ENCODE assay signal across 29 cellular contexts in genomic region chr19:15911599-15912237, GRCh38. TPM values are rescaled to one million over a fixed set of nuclear protein-coding genes. Genes with fewer than 3 reads are reported as not detected.
DNase-seq lines count a peak whose midpoint lies in the region; ATAC-seq, FAIRE-seq and TF ChIP-seq lines count a peak whose summit lies in the region.
"Had no signal": no experiment of that assay in that cellular context is flagged by ENCODE, and none has a peak within 500 bp of the region (broad histone marks: within the 10 kb centered on the region; RNA-seq: fewer than 3 reads in every experiment).

No MANE protein-coding gene starts in this region.

- H3K9me3 ChIP-seq in right lobe of liver, result no peaks in the 10 kb centered on the region
- H3K9me3 ChIP-seq in HepG2 (ENCODE audit: low read length), result peaks cover 14% of the 10 kb centered on the region; the same call in 1 of the 2 replicates

- no peak for DNase-seq in right lobe of liver
- no peak for DNase-seq in HepG2 (ENCODE audit: low spot score)
- DNase-seq in bronchial epithelial cell (ENCODE audit: low read depth), result no peak
- DNase-seq in left lobe of liver (ENCODE audit: low spot score), result no peak
- no peak for DNase-seq in cerebellar nuclear complex (lab: John Stamatoyannopoulos, UW)
- DNase-seq in amniotic stem cell (lab: John Stamatoyannopoulos, UW), result no peak
- DNase-seq: activated CD4-positive, alpha-beta T cell treated with anti-CD3 and anti-CD28 coated beads for 48 hours; activated CD8-positive, alpha-beta memory T cell treated with anti-CD3 and anti-CD28 coated beads, Interleukin-2, amount 50 U/mL, for 48 hours; activated naive CD4-positive, alpha-beta T cell; CD4-positive, alpha-beta T cell; central memory CD4-positive, alpha-beta T cell; DMS 273 treated with DMSO at 0.1 percent for 48 hours; foreskin fibroblast; IMR-90; midbrain; NCI-H1105; NCI-H2029 treated with DMSO at 0.1 percent for 48 hours; NCI-H446; NK-92 treated with Interleukin-12 subunit alpha and Interleukin-12 subunit beta, amount 100 ng/mL, for 24 hours; posterior cingulate gyrus; T-cell had no signal

- H3K27me3 ChIP-seq in right lobe of liver, result no peaks in the 10 kb centered on the region
- no peaks in the 10 kb centered on the region for H3K27me3 ChIP-seq in HepG2 (ENCODE audit: control insufficient read depth in 1 of 2, insufficient read depth in 2 of 2, low read length in 2 of 2)
- H3K27me3 ChIP-seq in bronchial epithelial cell (ENCODE audit: control insufficient read depth, insufficient read depth, low read length), result no peaks in the 10 kb centered on the region

- H3K4me3 ChIP-seq in right lobe of liver, result no peak overlapping the region
- H3K4me3 ChIP-seq in HepG2 (replicated peaks in 1 of 3; ENCODE audit: insufficient read depth in 1 of 3, low read depth in 2 of 3, low read length in 3 of 3), result no peak overlapping the region
- peak overlapping the region; percentile 4 for H3K4me3 ChIP-seq in bronchial epithelial cell (ENCODE audit: low read depth, low read length)
- H3K4me3 ChIP-seq: suprapubic skin had no signal

- H3K4me1 ChIP-seq in right lobe of liver (no peaks in the 10 kb centered on the region), HepG2 (ENCODE audit: insufficient read depth, low read length) (no peaks in the 10 kb centered on the region)

- H3K79me2 ChIP-seq in HepG2 (ENCODE audit: insufficient read depth, low read length), result no peaks in the 10 kb centered on the region

- H3K4me2 ChIP-seq in HepG2 (ENCODE audit: low read depth, low read length), result no peak overlapping the region

- no peaks in the 10 kb centered on the region for H4K20me1 ChIP-seq in HepG2 (ENCODE audit: insufficient read depth, low read length)

- intact Hi-C loops in right lobe of liver (cut with DNase I), result no loop called here
- intact Hi-C loops in HepG2 (cut with micrococcal nuclease; ENCODE audit: unreplicated experiment), result no loop called here

- TF ChIP-seq EP300 in HepG2 (IDR thresholded peaks at IDR 0.05; ENCODE audit: low read depth in 2 of 2, low read length in 2 of 2), result no peak
- no peak for TF ChIP-seq EP300 in HepG2 (CRISPR knock-in tag; IDR thresholded peaks at IDR 0.05; ENCODE audit: borderline replicate concordance)

- no peak for FAIRE-seq in HepG2 (lab: Jason Lieb, UNC)
- FAIRE-seq in bronchial epithelial cell (lab: Jason Lieb, UNC), result no peak

- no peak overlapping the region for H3K9ac ChIP-seq in HepG2 (ENCODE audit: insufficient read depth, low read depth, low read length)

- 33% methylated on average over 8 of the region's 44 CpGs for WGBS in right lobe of liver (ENCODE audit: insufficient coverage, low coverage, low lambda C conversion rate, missing lambda C conversion rate)
- WGBS in HepG2 (ENCODE audit: low lambda C conversion rate), result 95% methylated on average over 31 of the region's 44 CpGs

- no peak overlapping the region for H2AFZ ChIP-seq in HepG2 (ENCODE audit: low read length)

- in situ Hi-C loops in HepG2 (cut with HindIII; ENCODE audit: extremely low pct_ligation_motif_present, low pct_unique_long_range_greater_than_20kb), result no loop called here

- ATAC-seq in right lobe of liver, result peak in 3 of 4 donors; percentile 21 to 49 (median 33)
- ATAC-seq in HepG2, result no peak
- peak; percentile 38 for ATAC-seq in left lobe of liver
- ATAC-seq in HG03175 (IDR thresholded peaks at IDR 0.05; ENCODE audit: unreplicated experiment), result no peak
- ATAC-seq: natural killer cell treated with Interleukin-12 subunit alpha and Interleukin-12 subunit beta and Interleukin-15 and Interleukin-18, amount 100 ng/mL, for 72 hours; Panc1 had no signal

- H3K36me3 ChIP-seq in right lobe of liver (peaks cover 0 to 21% (median 9%) of the 10 kb centered on the region in 4 donors), HepG2 (replicated peaks in 1 of 2; ENCODE audit: control insufficient read depth in 1 of 2, insufficient read depth in 2 of 2, low read length in 2 of 2) (peaks cover 3 to 17% of the 10 kb centered on the region in 2 experiments; a peak in 3 of 5 replicates), bronchial epithelial cell (ENCODE audit: control insufficient read depth, insufficient read depth, low read length) (no peaks in the 10 kb centered on the region)
- H3K36me3 ChIP-seq: suprapubic skin had no signal

- TF ChIP-seq CTCF in right lobe of liver (IDR thresholded peaks at IDR 0.05), result no peak
- TF ChIP-seq CTCF in HepG2 (CRISPR knock-in tag; IDR thresholded peaks at IDR 0.05), result no peak
- TF ChIP-seq CTCF in bronchial epithelial cell (IDR thresholded peaks at IDR 0.05; ENCODE audit: insufficient read depth, low read length, severe bottlenecking), result peak; percentile 21

- no peak overlapping the region for H3K27ac ChIP-seq in right lobe of liver
- no peak overlapping the region for H3K27ac ChIP-seq in HepG2 (ENCODE audit: extremely low read length, insufficient read depth, low read length)
- H3K27ac ChIP-seq: HL-60, suprapubic skin had no signal

- CTCF ChIA-PET in HepG2 (lab: Yijun Ruan, JAX; ENCODE audit: low intra/inter-chr PET ratio, low total read pairs), result no interaction called here

- BruUV-seq in HepG2 (replicated peaks; lab: Mats Ljungman, UMichigan), result no TSS peak

- POLR2A ChIA-PET in HepG2 (lab: Yijun Ruan, JAX), result no interaction called here

- no peak for TF ChIP-seq RAD21 in HepG2 (CRISPR knock-in tag; IDR thresholded peaks at IDR 0.05)

- no peak for TF ChIP-seq POLR2A in right lobe of liver (IDR thresholded peaks at IDR 0.05)
- TF ChIP-seq POLR2A in HepG2 (IDR thresholded peaks at IDR 0.05; ENCODE audit: insufficient read depth in 1 of 2, low read depth in 2 of 2, low read length in 2 of 2), result no peak

RNA-seq across cellular contexts. Expression of gene CYP4F2, which starts 13.8 kb away (rescaled TPM):
- 100 to 1,000 TPM; 151 to 228 (median 173) TPM for total RNA-seq in right lobe of liver
- total RNA-seq in HepG2 (2016; rRNA removed; fragmentation: Illumina TruSeq; extraction: Trizol), result 0.42 and 3.7 TPM in 2 replicates
- 0.51 and 0.71 TPM in 2 replicates for total RNA-seq in HepG2 (2016; cell fraction: cytosol; rRNA removed; fragmentation: Illumina TruSeq; extraction: Trizol; ENCODE audit: low read depth)
- total RNA-seq in HepG2 (2016; cell fraction: insoluble cytoplasmic fraction; rRNA removed; fragmentation: Illumina TruSeq; extraction: Trizol), result 0.73 and 3.5 TPM in 2 replicates
- 1.1 and 1.2 TPM in 2 replicates for total RNA-seq in HepG2 (2016; cell fraction: membrane; rRNA removed; fragmentation: Illumina TruSeq; extraction: Trizol)
- 3.8 and 5.4 TPM in 2 replicates for total RNA-seq in HepG2 (2016; cell fraction: nucleus; rRNA removed; fragmentation: Illumina TruSeq; extraction: Trizol)
- polyA plus RNA-seq in HepG2 (2011; rRNA removed), result 3.9 and 9.7 TPM in 2 replicates
- 2.4 and 4.6 TPM in 2 replicates for polyA plus RNA-seq in HepG2 (2011; cell fraction: cytosol; rRNA removed)
- polyA plus RNA-seq in HepG2 (2011; cell fraction: nucleus; rRNA removed), result 36.0 and 60.0 TPM in 2 replicates
- 7.6 and 9.3 TPM in 2 replicates for polyA plus RNA-seq in HepG2 (2012)
- 0.22 and 0.41 TPM in 2 replicates for polyA plus RNA-seq in HepG2 (2016; cell fraction: cytosol; fragmentation: Illumina TruSeq; extraction: Trizol; ENCODE audit: low read depth)
- 1.0 and 1.4 TPM in 2 replicates for polyA plus RNA-seq in HepG2 (2016; cell fraction: insoluble cytoplasmic fraction; fragmentation: Illumina TruSeq; extraction: Trizol; ENCODE audit: low read depth)
- 0.42 and 0.50 TPM in 2 replicates for polyA plus RNA-seq in HepG2 (2016; cell fraction: membrane; fragmentation: Illumina TruSeq; extraction: Trizol; ENCODE audit: low read depth)
- polyA plus RNA-seq in HepG2 (2016; cell fraction: nucleus; fragmentation: Illumina TruSeq; extraction: Trizol; ENCODE audit: insufficient read depth, low read depth), result 15.4 and 16.1 TPM in 2 replicates
- polyA minus RNA-seq in HepG2 (2011; rRNA and poly(A)+ RNA removed; ENCODE audit: low replicate concordance), result 0.23 and 11.4 TPM in 2 replicates
- polyA minus RNA-seq in HepG2 (2011; cell fraction: cytosol; rRNA and poly(A)+ RNA removed), result 2.1 and 4.8 TPM in 2 replicates
- polyA minus RNA-seq in HepG2 (2011; cell fraction: nucleus; rRNA and poly(A)+ RNA removed), result 9.1 and 18.6 TPM in 2 replicates
- total RNA-seq in bronchial epithelial cell, result under 0.01 TPM in 1 of 2 replicates, not detected in the other
- total RNA-seq in left lobe of liver, result 228 TPM
- total RNA-seq: CD4-positive, alpha-beta T cell; epithelial cell of proximal tubule; IMR-90; natural killer cell treated with Interleukin-12 subunit alpha and Interleukin-12 subunit beta and Interleukin-15 and Interleukin-18, amount 100 ng/mL, for 72 hours had no signal
- polyA plus RNA-seq: IMR-90 had no signal

RNA-seq across cellular contexts. Expression of gene CYP4F11, which starts 22.6 kb away (rescaled TPM):
- 10 to 100 TPM; 55.3 to 95.8 (median 84.5) TPM for total RNA-seq in right lobe of liver
- 4.7 and 8.4 TPM in 2 replicates for total RNA-seq in HepG2 (2016; rRNA removed; fragmentation: Illumina TruSeq; extraction: Trizol)
- total RNA-seq in HepG2 (2016; cell fraction: cytosol; rRNA removed; fragmentation: Illumina TruSeq; extraction: Trizol; ENCODE audit: low read depth), result 1.6 and 2.0 TPM in 2 replicates
- 3.8 and 9.8 TPM in 2 replicates for total RNA-seq in HepG2 (2016; cell fraction: insoluble cytoplasmic fraction; rRNA removed; fragmentation: Illumina TruSeq; extraction: Trizol)
- total RNA-seq in HepG2 (2016; cell fraction: membrane; rRNA removed; fragmentation: Illumina TruSeq; extraction: Trizol), result 3.7 and 4.7 TPM in 2 replicates
- 12.7 and 16.1 TPM in 2 replicates for total RNA-seq in HepG2 (2016; cell fraction: nucleus; rRNA removed; fragmentation: Illumina TruSeq; extraction: Trizol)
- polyA plus RNA-seq in HepG2 (2011; rRNA removed), result 7.8 and 8.2 TPM in 2 replicates
- 4.9 and 5.1 TPM in 2 replicates for polyA plus RNA-seq in HepG2 (2011; cell fraction: cytosol; rRNA removed)
- polyA plus RNA-seq in HepG2 (2011; cell fraction: nucleus; rRNA removed), result 14.5 and 17.8 TPM in 2 replicates
- 6.2 and 7.0 TPM in 2 replicates for polyA plus RNA-seq in HepG2 (2012)
- 2.3 and 2.4 TPM in 2 replicates for polyA plus RNA-seq in HepG2 (2016; cell fraction: cytosol; fragmentation: Illumina TruSeq; extraction: Trizol; ENCODE audit: low read depth)
- polyA plus RNA-seq in HepG2 (2016; cell fraction: insoluble cytoplasmic fraction; fragmentation: Illumina TruSeq; extraction: Trizol; ENCODE audit: low read depth), result 4.0 and 4.2 TPM in 2 replicates
- polyA plus RNA-seq in HepG2 (2016; cell fraction: membrane; fragmentation: Illumina TruSeq; extraction: Trizol; ENCODE audit: low read depth), result 3.1 and 3.3 TPM in 2 replicates
- 20.5 and 22.6 TPM in 2 replicates for polyA plus RNA-seq in HepG2 (2016; cell fraction: nucleus; fragmentation: Illumina TruSeq; extraction: Trizol; ENCODE audit: insufficient read depth, low read depth)
- polyA minus RNA-seq in HepG2 (2011; rRNA and poly(A)+ RNA removed; ENCODE audit: low replicate concordance), result 4.9 and 17.6 TPM in 2 replicates
- 4.5 and 7.9 TPM in 2 replicates for polyA minus RNA-seq in HepG2 (2011; cell fraction: cytosol; rRNA and poly(A)+ RNA removed)
- polyA minus RNA-seq in HepG2 (2011; cell fraction: nucleus; rRNA and poly(A)+ RNA removed), result 11.5 and 14.0 TPM in 2 replicates
- 0.79 and 2.7 TPM in 2 replicates for total RNA-seq in bronchial epithelial cell
- total RNA-seq in left lobe of liver, result 97.0 TPM
- total RNA-seq: CD4-positive, alpha-beta T cell; epithelial cell of proximal tubule; IMR-90; natural killer cell treated with Interleukin-12 subunit alpha and Interleukin-12 subunit beta and Interleukin-15 and Interleukin-18, amount 100 ng/mL, for 72 hours had no signal
- polyA plus RNA-seq: IMR-90 had no signal

RNA-seq across cellular contexts. Expression of gene OR10H4, which starts 37.1 kb away (rescaled TPM):
- total RNA-seq in right lobe of liver, result not detected
- total RNA-seq in HepG2 (2016; rRNA removed; fragmentation: Illumina TruSeq; extraction: Trizol), result not detected in 2 replicates
- not detected in 2 replicates for total RNA-seq in HepG2 (2016; cell fraction: cytosol; rRNA removed; fragmentation: Illumina TruSeq; extraction: Trizol; ENCODE audit: low read depth)
- not detected in 2 replicates for total RNA-seq in HepG2 (2016; cell fraction: insoluble cytoplasmic fraction; rRNA removed; fragmentation: Illumina TruSeq; extraction: Trizol)
- not detected in 2 replicates for total RNA-seq in HepG2 (2016; cell fraction: membrane; rRNA removed; fragmentation: Illumina TruSeq; extraction: Trizol)
- not detected in 2 replicates for total RNA-seq in HepG2 (2016; cell fraction: nucleus; rRNA removed; fragmentation: Illumina TruSeq; extraction: Trizol)
- not detected in 2 replicates for polyA plus RNA-seq in HepG2 (2011; rRNA removed)
- not detected in 2 replicates for polyA plus RNA-seq in HepG2 (2011; cell fraction: cytosol; rRNA removed)
- polyA plus RNA-seq in HepG2 (2011; cell fraction: nucleus; rRNA removed), result not detected in 2 replicates
- polyA plus RNA-seq in HepG2 (2012), result not detected in 2 replicates
- polyA plus RNA-seq in HepG2 (2016; cell fraction: cytosol; fragmentation: Illumina TruSeq; extraction: Trizol; ENCODE audit: low read depth), result not detected in 2 replicates
- polyA plus RNA-seq in HepG2 (2016; cell fraction: insoluble cytoplasmic fraction; fragmentation: Illumina TruSeq; extraction: Trizol; ENCODE audit: low read depth), result not detected in 2 replicates
- polyA plus RNA-seq in HepG2 (2016; cell fraction: membrane; fragmentation: Illumina TruSeq; extraction: Trizol; ENCODE audit: low read depth), result not detected in 2 replicates
- not detected in 2 replicates for polyA plus RNA-seq in HepG2 (2016; cell fraction: nucleus; fragmentation: Illumina TruSeq; extraction: Trizol; ENCODE audit: insufficient read depth, low read depth)
- not detected in 2 replicates for polyA minus RNA-seq in HepG2 (2011; rRNA and poly(A)+ RNA removed; ENCODE audit: low replicate concordance)
- polyA minus RNA-seq in HepG2 (2011; cell fraction: cytosol; rRNA and poly(A)+ RNA removed), result not detected in 2 replicates
- polyA minus RNA-seq in HepG2 (2011; cell fraction: nucleus; rRNA and poly(A)+ RNA removed), result not detected in 2 replicates
- total RNA-seq in bronchial epithelial cell, result not detected in 2 replicates
- not detected for total RNA-seq in left lobe of liver
- total RNA-seq: CD4-positive, alpha-beta T cell; epithelial cell of proximal tubule; G401; H4; IMR-90; natural killer cell treated with Interleukin-12 subunit alpha and Interleukin-12 subunit beta and Interleukin-15 and Interleukin-18, amount 100 ng/mL, for 72 hours; suprapubic skin; T-cell had no signal
- polyA plus RNA-seq: IMR-90 had no signal

Comparison
In these comparisons a context has a peak if more than half of its experiments do, and no peak if none do; other contexts are left out.
1. ATAC-seq: peak in right lobe of liver (3 of 4) and left lobe of liver (single experiment); none in HepG2 (single experiment) and HG03175 (single experiment).
2. RNA of gene CYP4F2, which starts 13.8 kb away (total RNA-seq): 228 TPM in left lobe of liver (single experiment) and 151 to 228 TPM in right lobe of liver; 0.42 to 5.4 TPM in HepG2 and under 0.01 TPM in bronchial epithelial cell; every median in the first group is over 10 times any median in the second.